ENCODE assay signal across 1 cellular context in genomic region chr9:32578976-32579375, GRCh38.
TF ChIP-seq lines count a peak whose summit lies in the region.

No MANE protein-coding gene starts in this region.

TF ChIP-seq in HepG2, 621 proteins besides CTCF, POLR2A, EP300 and RAD21:
- TF ChIP-seq SNRNP70 (IDR thresholded peaks at IDR 0.05; ENCODE audit: low read depth, low read length), result no peak
- 0 out of 2 replicates have a peak, but pooled peaks have one; percentile 47 for TF ChIP-seq SRF (IDR thresholded peaks at IDR 0.05; ENCODE audit: low read depth, low read length)
